ENCODE assay signal across 9 cellular contexts in the genomic region with DNA sequence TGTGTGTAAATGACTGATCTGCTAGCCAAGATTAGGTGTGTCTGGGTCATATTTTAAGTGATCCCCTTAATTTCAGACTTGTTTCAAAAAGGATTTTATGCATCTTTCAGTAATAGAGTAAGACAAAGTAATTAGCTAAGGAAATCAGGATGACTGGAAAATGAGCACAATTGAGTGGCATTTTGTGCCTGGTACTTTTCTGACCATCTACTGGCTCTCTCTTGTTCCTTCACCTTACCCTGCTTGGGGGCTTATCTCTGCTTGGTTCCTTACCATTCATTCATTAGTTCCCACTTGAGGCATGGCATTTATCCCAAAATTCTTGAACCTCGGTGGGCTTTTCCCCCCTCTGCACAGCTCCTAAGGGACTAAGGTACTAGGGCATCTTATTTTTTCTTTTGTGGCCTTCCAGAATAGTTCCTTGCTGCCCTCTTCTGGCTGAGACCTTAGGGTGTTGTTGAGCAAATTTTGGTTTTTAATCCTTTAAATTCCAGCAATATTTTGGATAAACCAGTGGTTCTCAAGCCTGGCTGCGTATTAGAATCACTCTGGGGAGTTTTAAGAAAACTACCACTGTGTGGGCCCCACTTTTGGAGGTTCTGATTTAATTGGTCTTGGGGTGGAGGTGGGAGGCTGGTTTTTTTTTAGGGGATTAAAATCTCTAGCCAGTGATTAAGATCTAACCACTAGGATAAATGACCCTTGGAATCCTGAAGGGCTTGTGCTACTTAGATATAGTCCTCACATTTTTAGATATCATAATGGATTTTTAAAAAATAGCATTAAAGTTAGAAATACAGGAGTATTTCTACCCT. TPM values are rescaled to one million over a fixed set of nuclear protein-coding genes. Genes with fewer than 3 reads are reported as not detected.
DNase-seq lines count a peak whose midpoint lies in the region; ATAC-seq and TF ChIP-seq lines count a peak whose summit lies in the region.
"Had no signal": no experiment of that assay in that cellular context is flagged by ENCODE, and none has a peak within 500 bp of the region (broad histone marks: within the 10 kb centered on the region; RNA-seq: fewer than 3 reads in every experiment).

No MANE protein-coding gene starts in this region.

- intact Hi-C loops in sigmoid colon (cut with DNase I), result loop anchor here (1.0 kb wide), 1 partner anchor 132 kb away; no protein-coding TSS in a partner anchor

- WGBS in sigmoid colon, 2 donors, result 39 to 46% methylated on average over 2 of the region's 2 CpGs

- no peaks in the 10 kb centered on the region for H3K9me2 ChIP-seq in SU-DHL-6 (replicated peaks; ENCODE audit: insufficient read depth, low read length)

- no peak for TF ChIP-seq POLR2A in sigmoid colon (IDR thresholded peaks at IDR 0.05)

- no peak overlapping the region for H3K4me3 ChIP-seq in SU-DHL-6 (ENCODE audit: insufficient read depth, low read length, poor library complexity, severe bottlenecking)
- H3K4me3 ChIP-seq in foreskin fibroblast (ENCODE audit: low read depth in 1 of 2, low read length in 2 of 2), result no peak overlapping the region
- H3K4me3 ChIP-seq in sigmoid colon, result no peak overlapping the region

- H3K27ac ChIP-seq in SU-DHL-6 (ENCODE audit: low read depth, low read length), result peak overlapping the region; percentile 58
- H3K27ac ChIP-seq in sigmoid colon, result no peak overlapping the region

- peak overlapping the region; percentile 50 for H3K4me2 ChIP-seq in SU-DHL-6 (ENCODE audit: low read depth, low read length, poor library complexity, severe bottlenecking)

- peaks cover 2% of the 10 kb centered on the region for H3K4me1 Mint-ChIP-seq in activated T-cell treated with anti-CD3 and anti-CD28 coated beads, Interleukin-2, amount 50 U/mL, for 24 hours (ENCODE audit: low read depth)

- peak overlapping the region; percentile 34 for H3K9ac ChIP-seq in SU-DHL-6 (ENCODE audit: low read length)

- no peaks in the 10 kb centered on the region for H4K20me1 ChIP-seq in SU-DHL-6 (ENCODE audit: low read depth, low read length)

- no peaks in the 10 kb centered on the region for H3K9me3 Mint-ChIP-seq in activated T-cell treated with anti-CD3 and anti-CD28 coated beads, Interleukin-2, amount 50 U/mL, for 24 hours
- H3K9me3 Mint-ChIP-seq: dendritic cell treated with granulocyte-macrophage colony-stimulating factor and Interleukin-4, amounts not matched to agents 40 ng/mL and 50 ng/mL, for 4 days had no signal

- H3K27ac Mint-ChIP-seq in activated T-cell treated with anti-CD3 and anti-CD28 coated beads, Interleukin-2, amount 50 U/mL, for 24 hours, result no peak overlapping the region
- H3K27ac Mint-ChIP-seq: dendritic cell treated with granulocyte-macrophage colony-stimulating factor and Interleukin-4, amounts not matched to agents 40 ng/mL and 50 ng/mL, for 4 days had no signal

- no peaks in the 10 kb centered on the region for H3K4me1 ChIP-seq in sigmoid colon

- no peak overlapping the region for H2AFZ ChIP-seq in SU-DHL-6 (ENCODE audit: low read depth, low read length, severe bottlenecking)

- no peak overlapping the region for H3K4me3 Mint-ChIP-seq in activated T-cell treated with anti-CD3 and anti-CD28 coated beads, Interleukin-2, amount 50 U/mL, for 24 hours
- H3K4me3 Mint-ChIP-seq: dendritic cell treated with granulocyte-macrophage colony-stimulating factor and Interleukin-4, amounts not matched to agents 40 ng/mL and 50 ng/mL, for 4 days had no signal

- DNase-seq in activated T-cell treated with anti-CD3 and anti-CD28 coated beads for 1 hour (ENCODE audit: low read depth) (peak; percentile 2), foreskin fibroblast (peak; percentile 24 to 68), sigmoid colon (no peak), NCI-H345 (lab: John Stamatoyannopoulos, UW) (no peak), GM13976 (ENCODE audit: low spot score) (no peak)
- DNase-seq in activated T-cell treated with anti-CD3 and anti-CD28 coated beads, Interleukin-2, amount 50 U/mL, for 24 hours, result no peak

- no peak for TF ChIP-seq EP300 in sigmoid colon (IDR thresholded peaks at IDR 0.05)

- ATAC-seq in HG03432 (IDR thresholded peaks at IDR 0.05; ENCODE audit: unreplicated experiment), result peak; percentile 9

- in situ Hi-C loops in GM13976 (cut with MboI; ENCODE audit: low sequenced_read_pairs, unreplicated experiment), result no loop called here

- H3K27me3 Mint-ChIP-seq in activated T-cell treated with anti-CD3 and anti-CD28 coated beads, Interleukin-2, amount 50 U/mL, for 24 hours, result no peaks in the 10 kb centered on the region
- H3K27me3 Mint-ChIP-seq: dendritic cell treated with granulocyte-macrophage colony-stimulating factor and Interleukin-4, amounts not matched to agents 40 ng/mL and 50 ng/mL, for 4 days had no signal

- peaks cover 88% of the 10 kb centered on the region for H3K79me2 ChIP-seq in SU-DHL-6 (ENCODE audit: insufficient read depth, low read length)

- H3K27me3 ChIP-seq in SU-DHL-6 (ENCODE audit: low read length) (no peaks in the 10 kb centered on the region), sigmoid colon (no peaks in the 10 kb centered on the region)

- no peaks in the 10 kb centered on the region for H3K36me3 Mint-ChIP-seq in activated T-cell treated with anti-CD3 and anti-CD28 coated beads, Interleukin-2, amount 50 U/mL, for 24 hours (ENCODE audit: low read depth)

- H3K36me3 ChIP-seq in SU-DHL-6 (ENCODE audit: low read length), result peaks cover 13% of the 10 kb centered on the region
- H3K36me3 ChIP-seq in sigmoid colon, result no peaks in the 10 kb centered on the region

- peaks cover 16% of the 10 kb centered on the region for H3F3A ChIP-seq in SU-DHL-6 (ENCODE audit: insufficient read depth)

- TF ChIP-seq CTCF in SU-DHL-6 (IDR thresholded peaks at IDR 0.05; ENCODE audit: insufficient read depth, low read length, poor library complexity, severe bottlenecking), result peak; percentile 87
- peak; percentile 63 for TF ChIP-seq CTCF in foreskin fibroblast (IDR thresholded peaks at IDR 0.05; ENCODE audit: low read depth, low read length)
- peak in 3 of 4 experiments; percentile 32 to 52 (median 38) for TF ChIP-seq CTCF in sigmoid colon (IDR thresholded peaks at IDR 0.05)
- no peak for TF ChIP-seq CTCF in GM13976 (IDR thresholded peaks at IDR 0.05; ENCODE audit: borderline replicate concordance, control extremely low read depth, extremely low read depth, insufficient read depth, missing control alignments)

- H3K9me3 ChIP-seq in SU-DHL-6 (ENCODE audit: insufficient read depth, low read length), result no peaks in the 10 kb centered on the region
- H3K9me3 ChIP-seq in sigmoid colon, result no peaks in the 10 kb centered on the region

RNA-seq across cellular contexts. Expression of a gene that starts 50.8 kb away (rescaled TPM):
- 10 to 100 TPM; 10.0 to 13.7 (median 11.8) TPM for total RNA-seq in sigmoid colon
- 1 to 10 TPM; 2.4 to 8.3 (median 3.2) TPM for polyA plus RNA-seq in sigmoid colon

RNA-seq across cellular contexts. Expression of a gene that starts 51.3 kb away (rescaled TPM):
- total RNA-seq in sigmoid colon, result 100 to 1,000 TPM in 1 of 4 donors, 10 to 100 TPM in 3; 66.7 to 110 (median 84.1) TPM
- polyA plus RNA-seq in sigmoid colon, result 100 to 1,000 TPM in 1 of 3 donors, 10 to 100 TPM in 2; 71.5 to 128 (median 77.0) TPM

Comparison
In these comparisons a context has a peak if more than half of its experiments do, and no peak if none do; other contexts are left out.
1. DNase-seq: peak in activated T-cell treated with anti-CD3 and anti-CD28 coated beads for 1 hour (single experiment) and foreskin fibroblast (2 of 2); none in activated T-cell treated with anti-CD3 and anti-CD28 coated beads, Interleukin-2, amount 50 U/mL, for 24 hours (single experiment), sigmoid colon (single experiment), NCI-H345 (single experiment) and GM13976 (single experiment).